In the genomic region with DNA sequence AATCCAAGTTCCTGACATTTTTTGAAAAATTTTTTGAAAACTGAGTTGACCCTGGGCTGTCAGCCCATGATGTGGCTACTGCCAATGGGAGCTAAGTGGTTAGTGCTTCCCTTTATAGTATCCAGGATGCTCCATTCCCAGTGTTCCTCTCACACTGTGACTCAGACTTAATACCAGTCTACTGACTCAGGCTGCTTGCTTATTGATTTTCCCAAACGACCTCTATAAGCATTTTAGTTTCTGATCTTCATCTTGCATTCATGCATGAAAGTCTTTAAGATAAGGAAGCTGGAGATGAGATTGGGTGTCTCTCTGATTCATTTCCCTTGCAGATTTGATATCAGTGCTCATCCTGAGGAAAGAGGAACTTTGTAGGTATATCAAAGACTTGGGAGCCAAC, we compare ENCODE assay signal across 1 cellular context.
TF ChIP-seq lines count a peak whose summit lies in the region.

No MANE protein-coding gene starts in this region.

TF ChIP-seq in HCT116, 20 proteins besides CTCF, POLR2A, EP300 and RAD21 (continued from another document):
- TF ChIP-seq, protein P1, sequence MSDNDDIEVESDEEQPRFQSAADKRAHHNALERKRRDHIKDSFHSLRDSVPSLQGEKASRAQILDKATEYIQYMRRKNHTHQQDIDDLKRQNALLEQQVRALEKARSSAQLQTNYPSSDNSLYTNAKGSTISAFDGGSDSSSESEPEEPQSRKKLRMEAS (IDR thresholded peaks at IDR 0.05), result 0 out of 2 replicates have a peak, but pooled peaks have one; percentile 18
TF ChIP-seq in HCT116: peak in this region for 6.
